1 cellular context compared by ENCODE assay signal in genomic region chr7:77266162-77266807, GRCh38.
TF ChIP-seq lines count a peak whose summit lies in the region.

No MANE protein-coding gene starts in this region.

TF ChIP-seq in GM12878, 131 proteins besides CTCF, POLR2A, EP300 and RAD21 (continued from another document and continues in another):
- TF ChIP-seq SPI1 (IDR thresholded peaks at IDR 0.05; ENCODE audit: borderline replicate concordance, insufficient read depth, low read depth, low read length): no peak
- TF ChIP-seq NFIC (IDR thresholded peaks at IDR 0.05; ENCODE audit: low read depth, low read length): peak; percentile 99
- TF ChIP-seq KDM1A (IDR thresholded peaks at IDR 0.05; ENCODE audit: borderline replicate concordance): no peak
- TF ChIP-seq RAD51 (IDR thresholded peaks at IDR 0.05): no peak
- no peak for TF ChIP-seq MAX (IDR thresholded peaks at IDR 0.05; ENCODE audit: low read depth, low read length)
- TF ChIP-seq E2F8 (IDR thresholded peaks at IDR 0.05; ENCODE audit: low read depth, partially characterized antibody): no peak
- no peak for TF ChIP-seq STAT3 (IDR thresholded peaks at IDR 0.05; ENCODE audit: low read depth, low read length)
- no peak for TF ChIP-seq CUX1 (IDR thresholded peaks at IDR 0.05; ENCODE audit: insufficient replicate concordance, low read depth, low read length)
- peak; percentile 54; the same call in 1 of the 2 replicates for TF ChIP-seq BMI1 (IDR thresholded peaks at IDR 0.05; ENCODE audit: borderline replicate concordance)
- TF ChIP-seq NRF1 (conservative IDR thresholded peaks at IDR 0.05; ENCODE audit: low read depth, low read length): no peak
- peak; percentile 100 for TF ChIP-seq JUNB (IDR thresholded peaks at IDR 0.05)
- no peak for TF ChIP-seq KLF5 (IDR thresholded peaks at IDR 0.05; ENCODE audit: partially characterized antibody)
- TF ChIP-seq SP1 (IDR thresholded peaks at IDR 0.05; ENCODE audit: low read depth, low read length): peak; percentile 10
- TF ChIP-seq HDGF (IDR thresholded peaks at IDR 0.05): no peak
- TF ChIP-seq, protein P1, sequence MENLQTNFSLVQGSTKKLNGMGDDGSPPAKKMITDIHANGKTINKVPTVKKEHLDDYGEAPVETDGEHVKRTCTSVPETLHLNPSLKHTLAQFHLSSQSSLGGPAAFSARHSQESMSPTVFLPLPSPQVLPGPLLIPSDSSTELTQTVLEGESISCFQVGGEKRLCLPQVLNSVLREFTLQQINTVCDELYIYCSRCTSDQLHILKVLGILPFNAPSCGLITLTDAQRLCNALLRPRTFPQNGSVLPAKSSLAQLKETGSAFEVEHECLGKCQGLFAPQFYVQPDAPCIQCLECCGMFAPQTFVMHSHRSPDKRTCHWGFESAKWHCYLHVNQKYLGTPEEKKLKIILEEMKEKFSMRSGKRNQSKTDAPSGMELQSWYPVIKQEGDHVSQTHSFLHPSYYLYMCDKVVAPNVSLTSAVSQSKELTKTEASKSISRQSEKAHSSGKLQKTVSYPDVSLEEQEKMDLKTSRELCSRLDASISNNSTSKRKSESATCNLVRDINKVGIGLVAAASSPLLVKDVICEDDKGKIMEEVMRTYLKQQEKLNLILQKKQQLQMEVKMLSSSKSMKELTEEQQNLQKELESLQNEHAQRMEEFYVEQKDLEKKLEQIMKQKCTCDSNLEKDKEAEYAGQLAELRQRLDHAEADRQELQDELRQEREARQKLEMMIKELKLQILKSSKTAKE (IDR thresholded peaks at IDR 0.05; ENCODE audit: low read depth, poor library complexity, severe bottlenecking): no peak
- TF ChIP-seq ZNF274 (IDR thresholded peaks at IDR 0.05; ENCODE audit: insufficient read depth, insufficient read length): no peak
- TF ChIP-seq TARDBP (IDR thresholded peaks at IDR 0.05; ENCODE audit: borderline replicate concordance): no peak
- TF ChIP-seq TCF12 (IDR thresholded peaks at IDR 0.05; ENCODE audit: low read depth, low read length): peak; percentile 96
- peak; percentile 64; the same call in 1 of the 2 replicates for TF ChIP-seq JUND (IDR thresholded peaks at IDR 0.05; ENCODE audit: low read depth, low read length)
- 0 out of 2 replicates have a peak, but pooled peaks have one; percentile 17 for TF ChIP-seq NR2F1 (conservative IDR thresholded peaks at IDR 0.05)
- TF ChIP-seq, protein P2, sequence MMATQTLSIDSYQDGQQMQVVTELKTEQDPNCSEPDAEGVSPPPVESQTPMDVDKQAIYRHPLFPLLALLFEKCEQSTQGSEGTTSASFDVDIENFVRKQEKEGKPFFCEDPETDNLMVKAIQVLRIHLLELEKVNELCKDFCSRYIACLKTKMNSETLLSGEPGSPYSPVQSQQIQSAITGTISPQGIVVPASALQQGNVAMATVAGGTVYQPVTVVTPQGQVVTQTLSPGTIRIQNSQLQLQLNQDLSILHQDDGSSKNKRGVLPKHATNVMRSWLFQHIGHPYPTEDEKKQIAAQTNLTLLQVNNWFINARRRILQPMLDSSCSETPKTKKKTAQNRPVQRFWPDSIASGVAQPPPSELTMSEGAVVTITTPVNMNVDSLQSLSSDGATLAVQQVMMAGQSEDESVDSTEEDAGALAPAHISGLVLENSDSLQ (IDR thresholded peaks at IDR 0.05): 0 out of 2 replicates have a peak, but pooled peaks have one; percentile 35
- TF ChIP-seq, protein P3, sequence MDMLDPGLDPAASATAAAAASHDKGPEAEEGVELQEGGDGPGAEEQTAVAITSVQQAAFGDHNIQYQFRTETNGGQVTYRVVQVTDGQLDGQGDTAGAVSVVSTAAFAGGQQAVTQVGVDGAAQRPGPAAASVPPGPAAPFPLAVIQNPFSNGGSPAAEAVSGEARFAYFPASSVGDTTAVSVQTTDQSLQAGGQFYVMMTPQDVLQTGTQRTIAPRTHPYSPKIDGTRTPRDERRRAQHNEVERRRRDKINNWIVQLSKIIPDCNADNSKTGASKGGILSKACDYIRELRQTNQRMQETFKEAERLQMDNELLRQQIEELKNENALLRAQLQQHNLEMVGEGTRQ (IDR thresholded peaks at IDR 0.05; ENCODE audit: borderline replicate concordance, low read depth, low read length): no peak
- TF ChIP-seq, protein P4, sequence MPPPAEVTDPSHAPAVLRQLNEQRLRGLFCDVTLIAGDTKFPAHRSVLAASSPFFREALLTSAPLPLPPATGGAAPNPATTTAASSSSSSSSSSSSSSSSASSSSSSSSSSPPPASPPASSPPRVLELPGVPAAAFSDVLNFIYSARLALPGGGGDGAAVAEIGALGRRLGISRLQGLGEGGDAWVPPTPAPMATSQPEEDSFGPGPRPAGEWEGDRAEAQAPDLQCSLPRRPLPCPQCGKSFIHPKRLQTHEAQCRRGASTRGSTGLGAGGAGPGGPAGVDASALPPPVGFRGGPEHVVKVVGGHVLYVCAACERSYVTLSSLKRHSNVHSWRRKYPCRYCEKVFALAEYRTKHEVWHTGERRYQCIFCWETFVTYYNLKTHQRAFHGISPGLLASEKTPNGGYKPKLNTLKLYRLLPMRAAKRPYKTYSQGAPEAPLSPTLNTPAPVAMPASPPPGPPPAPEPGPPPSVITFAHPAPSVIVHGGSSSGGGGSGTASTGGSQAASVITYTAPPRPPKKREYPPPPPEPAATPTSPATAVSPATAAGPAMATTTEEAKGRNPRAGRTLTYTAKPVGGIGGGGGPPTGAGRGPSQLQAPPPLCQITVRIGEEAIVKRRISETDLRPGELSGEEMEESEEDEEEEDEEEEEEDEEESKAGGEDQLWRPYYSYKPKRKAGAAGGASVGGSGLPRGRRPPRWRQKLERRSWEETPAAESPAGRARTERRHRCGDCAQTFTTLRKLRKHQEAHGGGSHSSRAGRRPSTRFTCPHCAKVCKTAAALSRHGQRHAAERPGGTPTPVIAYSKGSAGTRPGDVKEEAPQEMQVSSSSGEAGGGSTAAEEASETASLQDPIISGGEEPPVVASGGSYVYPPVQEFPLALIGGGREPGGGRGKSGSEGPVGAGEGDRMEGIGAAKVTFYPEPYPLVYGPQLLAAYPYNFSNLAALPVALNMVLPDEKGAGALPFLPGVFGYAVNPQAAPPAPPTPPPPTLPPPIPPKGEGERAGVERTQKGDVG (CRISPR knock-in tag; IDR thresholded peaks at IDR 0.05): no peak
- TF ChIP-seq GABPA (IDR thresholded peaks at IDR 0.05; ENCODE audit: low read depth): peak; percentile 83
- no peak for TF ChIP-seq WRNIP1 (IDR thresholded peaks at IDR 0.05; ENCODE audit: borderline replicate concordance, low read depth, low read length)
- TF ChIP-seq, protein P5, sequence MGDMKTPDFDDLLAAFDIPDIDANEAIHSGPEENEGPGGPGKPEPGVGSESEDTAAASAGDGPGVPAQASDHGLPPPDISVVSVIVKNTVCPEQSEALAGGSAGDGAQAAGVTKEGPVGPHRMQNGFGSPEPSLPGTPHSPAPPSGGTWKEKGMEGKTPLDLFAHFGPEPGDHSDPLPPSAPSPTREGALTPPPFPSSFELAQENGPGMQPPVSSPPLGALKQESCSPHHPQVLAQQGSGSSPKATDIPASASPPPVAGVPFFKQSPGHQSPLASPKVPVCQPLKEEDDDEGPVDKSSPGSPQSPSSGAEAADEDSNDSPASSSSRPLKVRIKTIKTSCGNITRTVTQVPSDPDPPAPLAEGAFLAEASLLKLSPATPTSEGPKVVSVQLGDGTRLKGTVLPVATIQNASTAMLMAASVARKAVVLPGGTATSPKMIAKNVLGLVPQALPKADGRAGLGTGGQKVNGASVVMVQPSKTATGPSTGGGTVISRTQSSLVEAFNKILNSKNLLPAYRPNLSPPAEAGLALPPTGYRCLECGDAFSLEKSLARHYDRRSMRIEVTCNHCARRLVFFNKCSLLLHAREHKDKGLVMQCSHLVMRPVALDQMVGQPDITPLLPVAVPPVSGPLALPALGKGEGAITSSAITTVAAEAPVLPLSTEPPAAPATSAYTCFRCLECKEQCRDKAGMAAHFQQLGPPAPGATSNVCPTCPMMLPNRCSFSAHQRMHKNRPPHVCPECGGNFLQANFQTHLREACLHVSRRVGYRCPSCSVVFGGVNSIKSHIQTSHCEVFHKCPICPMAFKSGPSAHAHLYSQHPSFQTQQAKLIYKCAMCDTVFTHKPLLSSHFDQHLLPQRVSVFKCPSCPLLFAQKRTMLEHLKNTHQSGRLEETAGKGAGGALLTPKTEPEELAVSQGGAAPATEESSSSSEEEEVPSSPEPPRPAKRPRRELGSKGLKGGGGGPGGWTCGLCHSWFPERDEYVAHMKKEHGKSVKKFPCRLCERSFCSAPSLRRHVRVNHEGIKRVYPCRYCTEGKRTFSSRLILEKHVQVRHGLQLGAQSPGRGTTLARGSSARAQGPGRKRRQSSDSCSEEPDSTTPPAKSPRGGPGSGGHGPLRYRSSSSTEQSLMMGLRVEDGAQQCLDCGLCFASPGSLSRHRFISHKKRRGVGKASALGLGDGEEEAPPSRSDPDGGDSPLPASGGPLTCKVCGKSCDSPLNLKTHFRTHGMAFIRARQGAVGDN (IDR thresholded peaks at IDR 0.05): no peak
- no peak for TF ChIP-seq TBL1XR1 (IDR thresholded peaks at IDR 0.05; ENCODE audit: low read depth, low read length)
- peak in 1 of 2 experiments; percentile 97; a peak in 2 of 4 replicates for TF ChIP-seq ETV6 (conservative IDR thresholded peaks at IDR 0.05 in 1 of 2, IDR thresholded peaks at IDR 0.05 in 1 of 2; ENCODE audit: borderline replicate concordance in 1 of 2, low read depth in 1 of 2)
- TF ChIP-seq DPF2 (IDR thresholded peaks at IDR 0.05): peak; percentile 92
- peak; percentile 83 for TF ChIP-seq TCF7 (IDR thresholded peaks at IDR 0.05; ENCODE audit: borderline replicate concordance)
- TF ChIP-seq STAT1 (conservative IDR thresholded peaks at IDR 0.05): no peak
- 0 out of 2 replicates have a peak, but pooled peaks have one; percentile 40 for TF ChIP-seq MTA2 (IDR thresholded peaks at IDR 0.05; ENCODE audit: low read depth)
- TF ChIP-seq, protein P6, sequence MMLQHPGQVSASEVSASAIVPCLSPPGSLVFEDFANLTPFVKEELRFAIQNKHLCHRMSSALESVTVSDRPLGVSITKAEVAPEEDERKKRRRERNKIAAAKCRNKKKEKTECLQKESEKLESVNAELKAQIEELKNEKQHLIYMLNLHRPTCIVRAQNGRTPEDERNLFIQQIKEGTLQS (IDR thresholded peaks at IDR 0.05; ENCODE audit: borderline replicate concordance, extremely low read depth, low read depth, low read length): no peak
- TF ChIP-seq CREB1 (IDR thresholded peaks at IDR 0.05; ENCODE audit: low read depth): peak; percentile 79; the same call in 1 of the 2 replicates
- no peak for TF ChIP-seq SREBF2 (IDR thresholded peaks at IDR 0.05; ENCODE audit: low read length)
- TF ChIP-seq PAX5 (IDR thresholded peaks at IDR 0.05; ENCODE audit: borderline replicate concordance, low read depth, low read length): peak; percentile 35; the same call in 1 of the 2 replicates
